1 cellular context compared by ENCODE assay signal in the genomic region with DNA sequence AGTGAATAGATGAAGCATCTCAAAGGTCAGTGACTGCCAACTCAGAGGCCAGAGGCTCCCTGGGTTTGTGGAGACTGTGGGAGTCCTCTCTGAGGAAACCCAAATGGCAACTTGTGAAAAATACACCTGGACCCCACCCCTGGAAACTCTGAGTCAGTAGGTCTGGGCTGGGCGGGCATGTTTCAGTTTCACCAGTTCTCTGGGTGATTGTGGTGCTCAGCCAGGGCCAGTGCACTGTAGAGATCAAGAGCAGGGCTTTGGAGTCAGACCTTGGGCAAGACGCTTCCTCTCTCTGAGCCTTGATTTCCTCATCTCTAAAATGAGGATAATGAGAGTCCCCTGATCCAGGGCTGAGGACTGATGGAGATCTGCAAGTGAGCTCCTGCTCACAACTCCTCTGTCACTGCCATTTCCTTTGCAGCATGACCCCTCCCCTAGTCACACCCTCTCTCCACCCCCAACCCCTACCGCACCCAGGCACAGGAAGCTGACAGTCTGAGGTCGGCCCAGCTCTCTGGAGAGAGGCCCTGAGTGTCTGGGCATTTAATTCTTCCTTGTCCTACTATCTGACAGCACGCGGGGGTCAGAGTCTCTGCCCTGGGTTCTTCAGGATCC.
TF ChIP-seq lines count a peak whose summit lies in the region.

No MANE protein-coding gene starts in this region.

TF ChIP-seq in K562, 482 proteins besides CTCF, POLR2A, EP300 and RAD21 (continued from another document):
- TF ChIP-seq, protein P1, sequence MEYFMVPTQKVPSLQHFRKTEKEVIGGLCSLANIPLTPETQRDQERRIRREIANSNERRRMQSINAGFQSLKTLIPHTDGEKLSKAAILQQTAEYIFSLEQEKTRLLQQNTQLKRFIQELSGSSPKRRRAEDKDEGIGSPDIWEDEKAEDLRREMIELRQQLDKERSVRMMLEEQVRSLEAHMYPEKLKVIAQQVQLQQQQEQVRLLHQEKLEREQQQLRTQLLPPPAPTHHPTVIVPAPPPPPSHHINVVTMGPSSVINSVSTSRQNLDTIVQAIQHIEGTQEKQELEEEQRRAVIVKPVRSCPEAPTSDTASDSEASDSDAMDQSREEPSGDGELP (CRISPR knock-in tag; IDR thresholded peaks at IDR 0.05; ENCODE audit: borderline replicate concordance): peak; percentile 13; the same call in 1 of the 2 replicates
- no peak for TF ChIP-seq EHMT2 (IDR thresholded peaks at IDR 0.05)
- TF ChIP-seq SMAD4 (CRISPR knock-in tag; conservative IDR thresholded peaks at IDR 0.05): peak; percentile 30; the same call in 1 of the 2 replicates
- TF ChIP-seq ZBTB7A (IDR thresholded peaks at IDR 0.05; ENCODE audit: borderline replicate concordance, control insufficient read depth, low read depth, low read length): peak; percentile 59; the same call in 1 of the 2 replicates
- peak; percentile 36 for TF ChIP-seq KDM5B (IDR thresholded peaks at IDR 0.05; ENCODE audit: insufficient replicate concordance, low read depth, low read length)
- TF ChIP-seq ZNF444 (CRISPR knock-in tag; IDR thresholded peaks at IDR 0.05): no peak
- no peak for TF ChIP-seq HDGF (IDR thresholded peaks at IDR 0.05)
- TF ChIP-seq ZNF668 (CRISPR knock-in tag; IDR thresholded peaks at IDR 0.05): no peak
- TF ChIP-seq ZNF316 (IDR thresholded peaks at IDR 0.05): no peak
- TF ChIP-seq TEAD1 (CRISPR knock-in tag; IDR thresholded peaks at IDR 0.05): no peak
- TF ChIP-seq NUFIP1 (IDR thresholded peaks at IDR 0.05; ENCODE audit: partially characterized antibody): no peak
- TF ChIP-seq RFX1 (IDR thresholded peaks at IDR 0.05): no peak
- no peak for TF ChIP-seq FUS (optimal IDR thresholded peaks at IDR 0.05; ENCODE audit: low read depth, low read length)
- peak; percentile 48; the same call in 1 of the 2 replicates for TF ChIP-seq CTBP1 (IDR thresholded peaks at IDR 0.05; ENCODE audit: borderline replicate concordance)
- no peak for TF ChIP-seq NFATC3 (IDR thresholded peaks at IDR 0.05)
- TF ChIP-seq POLR2B (IDR thresholded peaks at IDR 0.05; ENCODE audit: low read depth, partially characterized antibody): no peak
- TF ChIP-seq FOSL1 (tag; conservative IDR thresholded peaks at IDR 0.05): peak; percentile 60; the same call in 1 of the 2 replicates
- TF ChIP-seq MAZ (CRISPR knock-in tag; conservative IDR thresholded peaks at IDR 0.05 in 1 of 2, IDR thresholded peaks at IDR 0.05 in 1 of 2): peak in 1 of 2 experiments; percentile 25; a peak in 2 of 4 replicates
- TF ChIP-seq BRCA1 (IDR thresholded peaks at IDR 0.05): no peak
- no peak for TF ChIP-seq BRCA1 (CRISPR knock-in tag; IDR thresholded peaks at IDR 0.05)
- TF ChIP-seq JUNB (CRISPR knock-in tag; conservative IDR thresholded peaks at IDR 0.05): no peak
- TF ChIP-seq, protein P2, sequence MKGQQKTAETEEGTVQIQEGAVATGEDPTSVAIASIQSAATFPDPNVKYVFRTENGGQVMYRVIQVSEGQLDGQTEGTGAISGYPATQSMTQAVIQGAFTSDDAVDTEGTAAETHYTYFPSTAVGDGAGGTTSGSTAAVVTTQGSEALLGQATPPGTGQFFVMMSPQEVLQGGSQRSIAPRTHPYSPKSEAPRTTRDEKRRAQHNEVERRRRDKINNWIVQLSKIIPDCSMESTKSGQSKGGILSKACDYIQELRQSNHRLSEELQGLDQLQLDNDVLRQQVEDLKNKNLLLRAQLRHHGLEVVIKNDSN (CRISPR knock-in tag; IDR thresholded peaks at IDR 0.05): no peak
- TF ChIP-seq L3MBTL2 (IDR thresholded peaks at IDR 0.05): no peak
- TF ChIP-seq, protein P3, sequence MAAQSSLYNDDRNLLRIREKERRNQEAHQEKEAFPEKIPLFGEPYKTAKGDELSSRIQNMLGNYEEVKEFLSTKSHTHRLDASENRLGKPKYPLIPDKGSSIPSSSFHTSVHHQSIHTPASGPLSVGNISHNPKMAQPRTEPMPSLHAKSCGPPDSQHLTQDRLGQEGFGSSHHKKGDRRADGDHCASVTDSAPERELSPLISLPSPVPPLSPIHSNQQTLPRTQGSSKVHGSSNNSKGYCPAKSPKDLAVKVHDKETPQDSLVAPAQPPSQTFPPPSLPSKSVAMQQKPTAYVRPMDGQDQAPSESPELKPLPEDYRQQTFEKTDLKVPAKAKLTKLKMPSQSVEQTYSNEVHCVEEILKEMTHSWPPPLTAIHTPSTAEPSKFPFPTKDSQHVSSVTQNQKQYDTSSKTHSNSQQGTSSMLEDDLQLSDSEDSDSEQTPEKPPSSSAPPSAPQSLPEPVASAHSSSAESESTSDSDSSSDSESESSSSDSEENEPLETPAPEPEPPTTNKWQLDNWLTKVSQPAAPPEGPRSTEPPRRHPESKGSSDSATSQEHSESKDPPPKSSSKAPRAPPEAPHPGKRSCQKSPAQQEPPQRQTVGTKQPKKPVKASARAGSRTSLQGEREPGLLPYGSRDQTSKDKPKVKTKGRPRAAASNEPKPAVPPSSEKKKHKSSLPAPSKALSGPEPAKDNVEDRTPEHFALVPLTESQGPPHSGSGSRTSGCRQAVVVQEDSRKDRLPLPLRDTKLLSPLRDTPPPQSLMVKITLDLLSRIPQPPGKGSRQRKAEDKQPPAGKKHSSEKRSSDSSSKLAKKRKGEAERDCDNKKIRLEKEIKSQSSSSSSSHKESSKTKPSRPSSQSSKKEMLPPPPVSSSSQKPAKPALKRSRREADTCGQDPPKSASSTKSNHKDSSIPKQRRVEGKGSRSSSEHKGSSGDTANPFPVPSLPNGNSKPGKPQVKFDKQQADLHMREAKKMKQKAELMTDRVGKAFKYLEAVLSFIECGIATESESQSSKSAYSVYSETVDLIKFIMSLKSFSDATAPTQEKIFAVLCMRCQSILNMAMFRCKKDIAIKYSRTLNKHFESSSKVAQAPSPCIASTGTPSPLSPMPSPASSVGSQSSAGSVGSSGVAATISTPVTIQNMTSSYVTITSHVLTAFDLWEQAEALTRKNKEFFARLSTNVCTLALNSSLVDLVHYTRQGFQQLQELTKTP (IDR thresholded peaks at IDR 0.05; ENCODE audit: low read depth in 1 of 2, partially characterized antibody in 2 of 2): no peak
- no peak for TF ChIP-seq NR2F6 (CRISPR knock-in tag; IDR thresholded peaks at IDR 0.05)
- TF ChIP-seq CREM (IDR thresholded peaks at IDR 0.05; ENCODE audit: low read depth): peak; percentile 36; the same call in 1 of the 2 replicates
- TF ChIP-seq EZH2 (IDR thresholded peaks at IDR 0.05; ENCODE audit: borderline replicate concordance, low read depth, low read length): no peak
- no peak for TF ChIP-seq SNRNP70 (optimal IDR thresholded peaks at IDR 0.05; ENCODE audit: low read depth, low read length)
- TF ChIP-seq SP1 (CRISPR knock-in tag; IDR thresholded peaks at IDR 0.05): no peak
- TF ChIP-seq RHOXF2B (CRISPR knock-in tag; conservative IDR thresholded peaks at IDR 0.05): no peak
- TF ChIP-seq, protein P4, sequence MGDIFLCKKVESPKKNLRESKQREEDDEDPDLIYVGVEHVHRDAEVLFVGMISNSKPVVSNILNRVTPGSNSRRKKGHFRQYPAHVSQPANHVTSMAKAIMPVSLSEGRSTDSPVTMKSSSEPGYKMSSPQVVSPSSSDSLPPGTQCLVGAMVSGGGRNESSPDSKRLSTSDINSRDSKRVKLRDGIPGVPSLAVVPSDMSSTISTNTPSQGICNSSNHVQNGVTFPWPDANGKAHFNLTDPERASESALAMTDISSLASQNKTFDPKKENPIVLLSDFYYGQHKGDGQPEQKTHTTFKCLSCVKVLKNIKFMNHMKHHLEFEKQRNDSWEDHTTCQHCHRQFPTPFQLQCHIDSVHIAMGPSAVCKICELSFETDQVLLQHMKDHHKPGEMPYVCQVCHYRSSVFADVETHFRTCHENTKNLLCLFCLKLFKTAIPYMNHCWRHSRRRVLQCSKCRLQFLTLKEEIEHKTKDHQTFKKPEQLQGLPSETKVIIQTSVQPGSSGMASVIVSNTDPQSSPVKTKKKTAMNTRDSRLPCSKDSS (IDR thresholded peaks at IDR 0.05; ENCODE audit: low read depth, partially characterized antibody): no peak
- TF ChIP-seq HDAC6 (IDR thresholded peaks at IDR 0.05; ENCODE audit: low read depth, low read length): no peak
- no peak for TF ChIP-seq TEAD2 (tag; IDR thresholded peaks at IDR 0.05)
- TF ChIP-seq, protein P5, sequence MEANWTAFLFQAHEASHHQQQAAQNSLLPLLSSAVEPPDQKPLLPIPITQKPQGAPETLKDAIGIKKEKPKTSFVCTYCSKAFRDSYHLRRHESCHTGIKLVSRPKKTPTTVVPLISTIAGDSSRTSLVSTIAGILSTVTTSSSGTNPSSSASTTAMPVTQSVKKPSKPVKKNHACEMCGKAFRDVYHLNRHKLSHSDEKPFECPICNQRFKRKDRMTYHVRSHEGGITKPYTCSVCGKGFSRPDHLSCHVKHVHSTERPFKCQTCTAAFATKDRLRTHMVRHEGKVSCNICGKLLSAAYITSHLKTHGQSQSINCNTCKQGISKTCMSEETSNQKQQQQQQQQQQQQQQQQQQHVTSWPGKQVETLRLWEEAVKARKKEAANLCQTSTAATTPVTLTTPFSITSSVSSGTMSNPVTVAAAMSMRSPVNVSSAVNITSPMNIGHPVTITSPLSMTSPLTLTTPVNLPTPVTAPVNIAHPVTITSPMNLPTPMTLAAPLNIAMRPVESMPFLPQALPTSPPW (CRISPR knock-in tag; IDR thresholded peaks at IDR 0.05): peak; percentile 58
- peak; percentile 39; the same call in 1 of the 2 replicates for TF ChIP-seq GABPA (tag; conservative IDR thresholded peaks at IDR 0.05; ENCODE audit: low read depth)
- TF ChIP-seq, protein P6, sequence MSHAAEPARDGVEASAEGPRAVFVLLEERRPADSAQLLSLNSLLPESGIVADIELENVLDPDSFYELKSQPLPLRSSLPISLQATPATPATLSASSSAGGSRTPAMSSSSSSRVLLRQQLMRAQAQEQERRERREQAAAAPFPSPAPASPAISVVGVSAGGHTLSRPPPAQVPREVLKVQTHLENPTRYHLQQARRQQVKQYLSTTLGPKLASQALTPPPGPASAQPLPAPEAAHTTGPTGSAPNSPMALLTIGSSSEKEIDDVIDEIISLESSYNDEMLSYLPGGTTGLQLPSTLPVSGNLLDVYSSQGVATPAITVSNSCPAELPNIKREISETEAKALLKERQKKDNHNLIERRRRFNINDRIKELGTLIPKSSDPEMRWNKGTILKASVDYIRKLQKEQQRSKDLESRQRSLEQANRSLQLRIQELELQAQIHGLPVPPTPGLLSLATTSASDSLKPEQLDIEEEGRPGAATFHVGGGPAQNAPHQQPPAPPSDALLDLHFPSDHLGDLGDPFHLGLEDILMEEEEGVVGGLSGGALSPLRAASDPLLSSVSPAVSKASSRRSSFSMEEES (CRISPR knock-in tag; IDR thresholded peaks at IDR 0.05): no peak
- TF ChIP-seq, protein P7, sequence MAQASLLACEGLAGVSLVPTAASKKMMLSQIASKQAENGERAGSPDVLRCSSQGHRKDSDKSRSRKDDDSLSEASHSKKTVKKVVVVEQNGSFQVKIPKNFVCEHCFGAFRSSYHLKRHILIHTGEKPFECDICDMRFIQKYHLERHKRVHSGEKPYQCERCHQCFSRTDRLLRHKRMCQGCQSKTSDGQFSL (CRISPR knock-in tag; IDR thresholded peaks at IDR 0.05): 0 out of 2 replicates have a peak, but pooled peaks have one; percentile 15
- TF ChIP-seq, protein P7 (tag; IDR thresholded peaks at IDR 0.05): no peak
- TF ChIP-seq RBBP5 (IDR thresholded peaks at IDR 0.05; ENCODE audit: borderline replicate concordance, insufficient read depth, low read length, poor library complexity, severe bottlenecking): peak; percentile 21
- no peak for TF ChIP-seq ZNF311 (CRISPR knock-in tag; IDR thresholded peaks at IDR 0.05)
- TF ChIP-seq ZFX (CRISPR knock-in tag; IDR thresholded peaks at IDR 0.05): 0 out of 2 replicates have a peak, but pooled peaks have one; percentile 28
- no peak for TF ChIP-seq ESRRB (CRISPR knock-in tag; IDR thresholded peaks at IDR 0.05; ENCODE audit: borderline replicate concordance)
- TF ChIP-seq SPI1 (IDR thresholded peaks at IDR 0.05; ENCODE audit: borderline replicate concordance, low read depth, low read length): no peak
- TF ChIP-seq TCF7 (IDR thresholded peaks at IDR 0.05; ENCODE audit: borderline replicate concordance): no peak
- no peak for TF ChIP-seq BCL6 (CRISPR knock-in tag; IDR thresholded peaks at IDR 0.05)
- TF ChIP-seq IRF2 (CRISPR knock-in tag; IDR thresholded peaks at IDR 0.05): no peak
- TF ChIP-seq, protein P8, sequence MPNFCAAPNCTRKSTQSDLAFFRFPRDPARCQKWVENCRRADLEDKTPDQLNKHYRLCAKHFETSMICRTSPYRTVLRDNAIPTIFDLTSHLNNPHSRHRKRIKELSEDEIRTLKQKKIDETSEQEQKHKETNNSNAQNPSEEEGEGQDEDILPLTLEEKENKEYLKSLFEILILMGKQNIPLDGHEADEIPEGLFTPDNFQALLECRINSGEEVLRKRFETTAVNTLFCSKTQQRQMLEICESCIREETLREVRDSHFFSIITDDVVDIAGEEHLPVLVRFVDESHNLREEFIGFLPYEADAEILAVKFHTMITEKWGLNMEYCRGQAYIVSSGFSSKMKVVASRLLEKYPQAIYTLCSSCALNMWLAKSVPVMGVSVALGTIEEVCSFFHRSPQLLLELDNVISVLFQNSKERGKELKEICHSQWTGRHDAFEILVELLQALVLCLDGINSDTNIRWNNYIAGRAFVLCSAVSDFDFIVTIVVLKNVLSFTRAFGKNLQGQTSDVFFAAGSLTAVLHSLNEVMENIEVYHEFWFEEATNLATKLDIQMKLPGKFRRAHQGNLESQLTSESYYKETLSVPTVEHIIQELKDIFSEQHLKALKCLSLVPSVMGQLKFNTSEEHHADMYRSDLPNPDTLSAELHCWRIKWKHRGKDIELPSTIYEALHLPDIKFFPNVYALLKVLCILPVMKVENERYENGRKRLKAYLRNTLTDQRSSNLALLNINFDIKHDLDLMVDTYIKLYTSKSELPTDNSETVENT (CRISPR knock-in tag; IDR thresholded peaks at IDR 0.05): no peak
- no peak for TF ChIP-seq DMBX1 (CRISPR knock-in tag; IDR thresholded peaks at IDR 0.05; ENCODE audit: borderline replicate concordance)
- no peak for TF ChIP-seq ZNF551 (CRISPR knock-in tag; IDR thresholded peaks at IDR 0.05)
- no peak for TF ChIP-seq ZNF717 (CRISPR knock-in tag; IDR thresholded peaks at IDR 0.05)
- no peak for TF ChIP-seq MTF1 (CRISPR knock-in tag; IDR thresholded peaks at IDR 0.05; ENCODE audit: borderline replicate concordance)
- TF ChIP-seq GTF2F1 (IDR thresholded peaks at IDR 0.05; ENCODE audit: low read depth, low read length): no peak
- TF ChIP-seq DPF2 (IDR thresholded peaks at IDR 0.05): no peak
- TF ChIP-seq ZNF589 (CRISPR knock-in tag; IDR thresholded peaks at IDR 0.05; ENCODE audit: low read depth): no peak
- 0 out of 4 replicates have a peak, but pooled peaks of 1 of the 2 experiments have one; percentile 23 for TF ChIP-seq NRF1 (conservative IDR thresholded peaks at IDR 0.05 in 1 of 2, IDR thresholded peaks at IDR 0.05 in 1 of 2)
- TF ChIP-seq JUND (IDR thresholded peaks at IDR 0.05; ENCODE audit: borderline replicate concordance, low read depth, low read length): 0 out of 2 replicates have a peak, but pooled peaks have one; percentile 8
- peak; percentile 17; the same call in 1 of the 3 replicates for TF ChIP-seq JUND (tag; IDR thresholded peaks at IDR 0.05; ENCODE audit: borderline replicate concordance, low read depth, low read length)
